Comparison of ENCODE assay signal across 31 cellular contexts in the genomic region with DNA sequence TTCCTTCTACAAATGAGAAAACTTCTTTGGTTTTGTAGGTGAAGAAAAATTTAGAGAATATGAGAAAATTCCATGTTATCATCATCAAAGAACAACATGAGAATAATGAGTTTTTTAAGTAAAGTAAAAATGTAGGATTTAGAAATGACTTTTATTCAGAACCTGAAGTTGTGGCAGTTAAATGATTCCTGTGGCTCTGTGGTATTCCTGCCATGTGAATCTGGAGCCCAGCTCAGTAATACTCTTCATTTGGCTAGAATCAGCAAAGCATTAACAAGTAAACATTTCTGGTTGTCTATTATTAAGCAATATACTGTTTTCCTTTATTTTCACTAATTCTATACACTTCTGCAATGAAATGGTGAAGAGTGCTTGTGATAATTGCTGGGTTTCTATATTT.
"Had no signal": no experiment of that assay in that cellular context is flagged by ENCODE, and none has a peak within 500 bp of the region (broad histone marks: within the 10 kb centered on the region; RNA-seq: fewer than 3 reads in every experiment).

No MANE protein-coding gene starts in this region.

- DNase-seq: activated B cell treated with CpG ODN at 0.5 μM for 24 hours; activated CD4-positive, alpha-beta memory T cell treated with anti-CD3 and anti-CD28 coated beads for 36 hours; activated CD4-positive, alpha-beta T cell treated with anti-CD3 and anti-CD28 coated beads for 4 hours; activated CD4-positive, alpha-beta T cell treated with anti-CD3 and anti-CD28 coated beads, Interleukin-2, amount 50 U/mL, for 1 hour; activated CD4-positive, CD25-positive, alpha-beta regulatory T cell treated with anti-CD3 and anti-CD28 coated beads, Interleukin-2, amount 50 U/mL, for 72 hours; activated CD8-positive, alpha-beta memory T cell treated with anti-CD3 and anti-CD28 coated beads, Interleukin-2, amount 50 U/mL, for 4 hours; activated gamma-delta T cell treated with Interleukin-2 at 50 U/mL for 16 hours; activated naive CD4-positive, alpha-beta T cell treated with anti-CD3 and anti-CD28 coated beads for 36 hours; activated T-cell treated with anti-CD3 and anti-CD28 coated beads for 4 hours; activated T-cell treated with anti-CD3 and anti-CD28 coated beads, Interleukin-2, amount 50 U/mL, for 4 hours; anterior cingulate cortex; body of pancreas; caudate nucleus; cerebellar nuclear complex; NCI-H1105; NCI-H1417 treated with DMSO at 0.1 percent for 48 hours; NCI-H187 treated with DMSO at 0.1 percent for 48 hours; NCI-H2081; NCI-H226; NCI-H446 treated with DMSO at 0.1 percent for 48 hours; NCI-H524; NCI-H69; NCI-H82; NK-92 treated with Interleukin-12 subunit alpha and Interleukin-12 subunit beta, amount 100 ng/mL, for 24 hours; PC-9; SW 1271; T-helper 1 cell; T-helper 2 cell; T-helper 9 cell had no signal

- H3K4me2 ChIP-seq: PC-9 had no signal

- H3K27me3 ChIP-seq: body of pancreas had no signal

- H3K4me3 ChIP-seq: body of pancreas, PC-9 had no signal

- H3K4me1 ChIP-seq: body of pancreas had no signal

- H2AFZ ChIP-seq: PC-9 had no signal

- H3K27ac ChIP-seq: body of pancreas, PC-9, RWPE1, VCaP had no signal

- H3K9me3 ChIP-seq: body of pancreas had no signal
